1 cellular context compared by ENCODE assay signal in the genomic region with DNA sequence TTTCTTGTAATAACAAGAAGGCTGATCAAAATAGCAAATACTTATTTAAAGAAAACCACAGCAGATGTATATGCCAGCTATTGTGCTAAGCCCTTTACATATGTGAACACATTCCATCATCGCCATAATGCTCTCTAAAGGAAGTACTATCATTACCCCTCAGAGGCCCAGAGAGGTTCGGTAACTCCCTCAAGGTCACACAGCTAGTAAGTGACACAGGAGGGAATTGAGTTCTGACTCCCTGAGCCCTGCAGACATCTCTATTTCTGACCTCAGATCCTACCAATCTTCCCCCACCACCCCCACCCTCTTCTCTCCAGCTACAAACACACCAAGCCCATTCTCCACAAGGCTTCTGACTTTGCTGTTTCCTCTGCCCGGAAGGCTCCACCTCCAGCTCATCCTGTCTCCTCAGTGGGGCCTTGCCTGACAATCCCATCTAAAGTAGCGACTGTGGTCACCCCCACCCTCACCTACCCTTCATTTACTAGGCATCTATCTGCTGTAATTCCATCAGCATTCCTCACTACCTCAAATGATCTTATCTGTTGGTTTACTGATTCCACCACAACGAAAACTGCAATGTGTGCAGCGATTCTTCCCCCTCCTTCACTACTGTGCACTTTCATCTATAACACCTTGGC.
TF ChIP-seq lines count a peak whose summit lies in the region.

No MANE protein-coding gene starts in this region.

TF ChIP-seq in K562, 482 proteins besides CTCF, POLR2A, EP300 and RAD21:
- TF ChIP-seq MAFG (tag; conservative IDR thresholded peaks at IDR 0.05) (no peak), ZNF263 (CRISPR knock-in tag; IDR thresholded peaks at IDR 0.05; ENCODE audit: borderline replicate concordance) (no peak), MEF2A (IDR thresholded peaks at IDR 0.05; ENCODE audit: control insufficient read depth, low read depth, low read length) (no peak), RUNX1 (IDR thresholded peaks at IDR 0.05; ENCODE audit: low read depth) (no peak), BCOR (IDR thresholded peaks at IDR 0.05) (peak; percentile 57; the same call in 1 of the 2 replicates), GATAD2B (IDR thresholded peaks at IDR 0.05; ENCODE audit: borderline replicate concordance) (no peak), ERF (CRISPR knock-in tag; IDR thresholded peaks at IDR 0.05) (no peak), MYNN (IDR thresholded peaks at IDR 0.05) (no peak), MYNN (CRISPR knock-in tag; IDR thresholded peaks at IDR 0.05) (no peak), CBFB (CRISPR knock-in tag; IDR thresholded peaks at IDR 0.05) (no peak), HDAC8 (tag; IDR thresholded peaks at IDR 0.05) (no peak), ZFP36 (IDR thresholded peaks at IDR 0.05; ENCODE audit: low read depth, low read length, partially characterized antibody) (peak; percentile 77), SRSF1 (IDR thresholded peaks at IDR 0.05; ENCODE audit: low read depth, low read length) (no peak), EGR1 (conservative IDR thresholded peaks at IDR 0.05) (no peak), FOS (IDR thresholded peaks at IDR 0.05; ENCODE audit: extremely low read depth, insufficient read length) (no peak), HIVEP1 (CRISPR knock-in tag; IDR thresholded peaks at IDR 0.05) (no peak), RBM25 (IDR thresholded peaks at IDR 0.05; ENCODE audit: low read depth, low read length, severe bottlenecking) (peak; percentile 68), FOXA1 (IDR thresholded peaks at IDR 0.05; ENCODE audit: borderline replicate concordance) (no peak), ZNF586 (CRISPR knock-in tag; conservative IDR thresholded peaks at IDR 0.05) (no peak)
- TF ChIP-seq, protein P1, sequence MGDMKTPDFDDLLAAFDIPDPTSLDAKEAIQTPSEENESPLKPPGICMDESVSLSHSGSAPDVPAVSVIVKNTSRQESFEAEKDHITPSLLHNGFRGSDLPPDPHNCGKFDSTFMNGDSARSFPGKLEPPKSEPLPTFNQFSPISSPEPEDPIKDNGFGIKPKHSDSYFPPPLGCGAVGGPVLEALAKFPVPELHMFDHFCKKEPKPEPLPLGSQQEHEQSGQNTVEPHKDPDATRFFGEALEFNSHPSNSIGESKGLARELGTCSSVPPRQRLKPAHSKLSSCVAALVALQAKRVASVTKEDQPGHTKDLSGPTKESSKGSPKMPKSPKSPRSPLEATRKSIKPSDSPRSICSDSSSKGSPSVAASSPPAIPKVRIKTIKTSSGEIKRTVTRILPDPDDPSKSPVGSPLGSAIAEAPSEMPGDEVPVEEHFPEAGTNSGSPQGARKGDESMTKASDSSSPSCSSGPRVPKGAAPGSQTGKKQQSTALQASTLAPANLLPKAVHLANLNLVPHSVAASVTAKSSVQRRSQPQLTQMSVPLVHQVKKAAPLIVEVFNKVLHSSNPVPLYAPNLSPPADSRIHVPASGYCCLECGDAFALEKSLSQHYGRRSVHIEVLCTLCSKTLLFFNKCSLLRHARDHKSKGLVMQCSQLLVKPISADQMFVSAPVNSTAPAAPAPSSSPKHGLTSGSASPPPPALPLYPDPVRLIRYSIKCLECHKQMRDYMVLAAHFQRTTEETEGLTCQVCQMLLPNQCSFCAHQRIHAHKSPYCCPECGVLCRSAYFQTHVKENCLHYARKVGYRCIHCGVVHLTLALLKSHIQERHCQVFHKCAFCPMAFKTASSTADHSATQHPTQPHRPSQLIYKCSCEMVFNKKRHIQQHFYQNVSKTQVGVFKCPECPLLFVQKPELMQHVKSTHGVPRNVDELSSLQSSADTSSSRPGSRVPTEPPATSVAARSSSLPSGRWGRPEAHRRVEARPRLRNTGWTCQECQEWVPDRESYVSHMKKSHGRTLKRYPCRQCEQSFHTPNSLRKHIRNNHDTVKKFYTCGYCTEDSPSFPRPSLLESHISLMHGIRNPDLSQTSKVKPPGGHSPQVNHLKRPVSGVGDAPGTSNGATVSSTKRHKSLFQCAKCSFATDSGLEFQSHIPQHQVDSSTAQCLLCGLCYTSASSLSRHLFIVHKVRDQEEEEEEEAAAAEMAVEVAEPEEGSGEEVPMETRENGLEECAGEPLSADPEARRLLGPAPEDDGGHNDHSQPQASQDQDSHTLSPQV (IDR thresholded peaks at IDR 0.05), result no peak
- TF ChIP-seq, protein P2, sequence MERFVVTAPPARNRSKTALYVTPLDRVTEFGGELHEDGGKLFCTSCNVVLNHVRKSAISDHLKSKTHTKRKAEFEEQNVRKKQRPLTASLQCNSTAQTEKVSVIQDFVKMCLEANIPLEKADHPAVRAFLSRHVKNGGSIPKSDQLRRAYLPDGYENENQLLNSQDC (CRISPR knock-in tag; IDR thresholded peaks at IDR 0.05), result no peak
- TF ChIP-seq, protein P3, sequence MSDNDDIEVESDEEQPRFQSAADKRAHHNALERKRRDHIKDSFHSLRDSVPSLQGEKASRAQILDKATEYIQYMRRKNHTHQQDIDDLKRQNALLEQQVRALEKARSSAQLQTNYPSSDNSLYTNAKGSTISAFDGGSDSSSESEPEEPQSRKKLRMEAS (CRISPR knock-in tag; IDR thresholded peaks at IDR 0.05), result no peak
